Comparison of ENCODE assay signal across 8 cellular contexts in genomic region chr6:119249319-119249718, GRCh38.
"Had no signal": no experiment of that assay in that cellular context is flagged by ENCODE, and none has a peak within 500 bp of the region (broad histone marks: within the 10 kb centered on the region; RNA-seq: fewer than 3 reads in every experiment).

No MANE protein-coding gene starts in this region.

- DNase-seq: GDM1, GF-D8 had no signal

- ATAC-seq: GM12878 had no signal

- H3K4me3 ChIP-seq: GM12878 had no signal

- FAIRE-seq: G401.6, GM12878, GM12891, GM12892, GM18507, GM19239 had no signal
